In genomic region chr19:46471116-46471733, GRCh38 we compare ENCODE assay signal across 9 cellular contexts. TPM values are rescaled to one million over a fixed set of nuclear protein-coding genes. Genes with fewer than 3 reads are reported as not detected.
DNase-seq lines count a peak whose midpoint lies in the region; ATAC-seq and TF ChIP-seq lines count a peak whose summit lies in the region.
"Had no signal": no experiment of that assay in that cellular context is flagged by ENCODE, and none has a peak within 500 bp of the region (broad histone marks: within the 10 kb centered on the region; RNA-seq: fewer than 3 reads in every experiment).

Gene PNMA8A (minus strand): TSS chr19:46471563. CDS start chr19:46471035, 528 bp downstream.

- H3K27me3 ChIP-seq in RWPE2 (ENCODE audit: insufficient read depth, poor library complexity, severe bottlenecking) (no peaks in the 10 kb centered on the region), neuronal stem cell (ENCODE audit: control insufficient read depth in 3 of 3, insufficient read depth in 3 of 3, low read depth in 1 of 3, low read length in 3 of 3) (no peaks in the 10 kb centered on the region)

- H3K36me3 Mint-ChIP-seq in HFFc6 (ENCODE audit: low read depth): peaks cover 23% of the 10 kb centered on the region

- no peak within 1 kb of the TSS for H4K8ac ChIP-seq in neuronal stem cell (ENCODE audit: low read depth, low read length)

- no peaks in the 10 kb centered on the region for H3K9me3 ChIP-seq in RWPE2 (ENCODE audit: severe bottlenecking)
- peaks cover 0 to 6% of the 10 kb centered on the region in 2 donors for H3K9me3 ChIP-seq in neuronal stem cell (replicated peaks in 1 of 2; ENCODE audit: control insufficient read depth in 2 of 2, insufficient read depth in 1 of 2, low read depth in 1 of 2, low read length in 2 of 2)

- H3K23ac ChIP-seq in neuronal stem cell (ENCODE audit: low read depth, low read length, poor library complexity): peak within 1 kb of the TSS; percentile 50

- H3K4me3 Mint-ChIP-seq in HFFc6: peak within 1 kb of the TSS; percentile 80

- peak within 1 kb of the TSS; percentile 74 for H3K4me2 ChIP-seq in neuronal stem cell (ENCODE audit: insufficient read depth, low read length, poor library complexity, severe bottlenecking)

- ATAC-seq in RWPE2 (ENCODE audit: low read depth) (peak; percentile 26; the same call in 2 of the 3 replicates), GM18517 (IDR thresholded peaks at IDR 0.05; ENCODE audit: unreplicated experiment) (no peak), GM18867 (IDR thresholded peaks at IDR 0.05; ENCODE audit: unreplicated experiment) (no peak)

- peaks cover 52% of the 10 kb centered on the region for H3K4me1 Mint-ChIP-seq in HFFc6 (ENCODE audit: low read depth)

- no peak within 1 kb of the TSS for H2BK120ac ChIP-seq in neuronal stem cell (ENCODE audit: low read depth, low read length)

- no peaks in the 10 kb centered on the region for H3K36me3 ChIP-seq in RWPE2 (ENCODE audit: low read depth)
- H3K36me3 ChIP-seq in neuronal stem cell (replicated peaks in 1 of 2; ENCODE audit: control insufficient read depth in 2 of 2, insufficient read depth in 2 of 2, low read length in 2 of 2): peaks cover 19 to 38% of the 10 kb centered on the region in 2 donors

- peaks cover 10% of the 10 kb centered on the region for H3K79me1 ChIP-seq in neuronal stem cell (ENCODE audit: low read depth, low read length)

- no peaks in the 10 kb centered on the region for H3K9me3 Mint-ChIP-seq in HFFc6

- peak within 1 kb of the TSS; percentile 99 for H2AFZ ChIP-seq in neuronal stem cell (ENCODE audit: low read length)

- H3K4me1 ChIP-seq in RWPE2 (ENCODE audit: insufficient read depth, poor library complexity, severe bottlenecking) (peaks cover 22% of the 10 kb centered on the region), neuronal stem cell (ENCODE audit: control insufficient read depth in 2 of 2, insufficient read depth in 1 of 2, low read depth in 1 of 2, low read length in 2 of 2) (peaks cover 10 to 19% of the 10 kb centered on the region in 2 donors)

- H4K91ac ChIP-seq in neuronal stem cell (ENCODE audit: low read depth, low read length, poor library complexity): no peak within 1 kb of the TSS

- no peaks in the 10 kb centered on the region for H3K27me3 Mint-ChIP-seq in HFFc6 (ENCODE audit: insufficient read depth)

- H3K27ac ChIP-seq in RWPE2 (ENCODE audit: poor library complexity, severe bottlenecking) (no peak within 1 kb of the TSS), neuronal stem cell (replicated peaks; ENCODE audit: low read length) (peak within 1 kb of the TSS; percentile 67)

- H2BK12ac ChIP-seq in neuronal stem cell (ENCODE audit: low read length): peak within 1 kb of the TSS; percentile 82

- TF ChIP-seq CTCF in HFFc6 (IDR thresholded peaks at IDR 0.05) (peak; percentile 46), RWPE2 (IDR thresholded peaks at IDR 0.05; ENCODE audit: poor library complexity, severe bottlenecking) (no peak), foreskin fibroblast (IDR thresholded peaks at IDR 0.05; ENCODE audit: low read depth, low read length) (peak; percentile 14)

- no peak within 1 kb of the TSS for H2BK15ac ChIP-seq in neuronal stem cell (ENCODE audit: low read length)

- no peak within 1 kb of the TSS for H3K4ac ChIP-seq in neuronal stem cell (ENCODE audit: low read length)

- peak within 1 kb of the TSS; percentile 89 for H3K9ac ChIP-seq in neuronal stem cell (ENCODE audit: low read depth, low read length, poor library complexity)

- H2BK5ac ChIP-seq in neuronal stem cell (ENCODE audit: low read length): peak within 1 kb of the TSS; percentile 54

- no peak within 1 kb of the TSS for H3K14ac ChIP-seq in neuronal stem cell (ENCODE audit: low read length)

- H3K4me3 ChIP-seq in RWPE2 (ENCODE audit: severe bottlenecking) (peak within 1 kb of the TSS; percentile 32), foreskin fibroblast (ENCODE audit: low read depth in 1 of 2, low read length in 2 of 2) (peak within 1 kb of the TSS; percentile 33 to 43), neuronal stem cell (ENCODE audit: low read length in 2 of 2) (peak within 1 kb of the TSS; percentile 76 to 88)

- DNase-seq in HFFc6 (peak; percentile 72), RWPE2 (ENCODE audit: low spot score) (no peak), foreskin fibroblast (peak; percentile 62 to 79), neuronal stem cell (ENCODE audit: low spot score) (peak; percentile 94), SKM-1 treated with dmso at 0.1 percent for 144 hours (lab: John Stamatoyannopoulos, UW; ENCODE audit: unreplicated experiment) (no peak)
- no peak for DNase-seq in activated CD4-positive, alpha-beta T cell treated with anti-CD3 and anti-CD28 coated beads, Interleukin-2, amount 50 U/mL, for 1 hour

- no CpG with 5 or more reads among the region's 57 CpGs for WGBS in neuronal stem cell (ENCODE audit: extremely low coverage in 2 of 2, insufficient read length in 2 of 2, insufficient replicate concordance in 1 of 2), 2 donors

- peak within 1 kb of the TSS; percentile 97 for H3K18ac ChIP-seq in neuronal stem cell (ENCODE audit: low read length)

- H2AK5ac ChIP-seq in neuronal stem cell (ENCODE audit: low read depth, low read length): peak within 1 kb of the TSS; percentile 72

- peak within 1 kb of the TSS; percentile 54 for H3K27ac Mint-ChIP-seq in HFFc6

RNA-seq across cellular contexts. Expression of gene PNMA8A, which starts in this region (rescaled TPM):
- total RNA-seq in HFFc6 (2021; fragmentation: NEBNext Ultra II Directional; extraction: Animal tissue kit (Norgen Biotek cat#: 25700)): 10 to 100 TPM in 2 of 6 experiments, 1 to 10 TPM in 4; 8.6 to 13.1 (median 9.2) TPM
- polyA plus RNA-seq in neuronal stem cell (2013, experiment 1 of 2): 41.6 TPM
- polyA plus RNA-seq in neuronal stem cell (2013, experiment 2 of 2): 41.3 TPM
- total RNA-seq: RPMI7951 had no signal

Comparison
In these comparisons a context has a peak if more than half of its experiments do, and no peak if none do; other contexts are left out.
1. DNase-seq: peak in HFFc6 (single experiment), foreskin fibroblast (2 of 2) and neuronal stem cell (single experiment); none in RWPE2 (single experiment), SKM-1 treated with dmso at 0.1 percent for 144 hours (single experiment) and activated CD4-positive, alpha-beta T cell treated with anti-CD3 and anti-CD28 coated beads, Interleukin-2, amount 50 U/mL, for 1 hour (single experiment).
2. H3K4me3 ChIP-seq: peak in every context shown above with its lines; median percentile 82 in neuronal stem cell; 38 in foreskin fibroblast; 32 in RWPE2.